In genomic region chr6:37491830-37492208, GRCh38 we compare ENCODE assay signal across 22 cellular contexts. TPM values are rescaled to one million over a fixed set of nuclear protein-coding genes. Genes with fewer than 3 reads are reported as not detected.
DNase-seq lines count a peak whose midpoint lies in the region; ATAC-seq and TF ChIP-seq lines count a peak whose summit lies in the region.
"Had no signal": no experiment of that assay in that cellular context is flagged by ENCODE, and none has a peak within 500 bp of the region (broad histone marks: within the 10 kb centered on the region; RNA-seq: fewer than 3 reads in every experiment).

No MANE protein-coding gene starts in this region.

- POLR2A ChIA-PET in CD8-positive, alpha-beta T cell (lab: Charles Lee) = interaction anchor here (1.3 to 5.0 kb wide), 4 partner anchors 10 to 55 kb away, joined by 4 to 29 read pairs (median 6); no protein-coding TSS in a partner anchor
- POLR2A ChIA-PET in activated CD4-positive, alpha-beta memory T cell treated with anti-CD3 and anti-CD28 coated beads, Interleukin-2, amount 10 ng/mL, durations not matched to agents 7 days and 5 days (lab: Charles Lee) = interaction anchor here (0.7 to 3.3 kb wide), 8 partner anchors 8 to 70 kb away, joined by 3 to 29 read pairs (median 4); partner anchors contain the start of gene CCDC167

- CTCF ChIA-PET in CD8-positive, alpha-beta T cell (lab: Charles Lee) = interaction anchor here (0.9 to 4.5 kb wide), 9 partner anchors 10 to 200 kb away, joined by 3 to 39 read pairs (median 4); partner anchors contain the start of gene CCDC167
- CTCF ChIA-PET in activated CD4-positive, alpha-beta memory T cell treated with anti-CD3 and anti-CD28 coated beads, Interleukin-2, amount 10 ng/mL, durations not matched to agents 7 days and 5 days (lab: Charles Lee) = interaction anchor here (0.5 to 2.9 kb wide), 5 partner anchors 10 to 196 kb away, joined by 3 to 16 read pairs (median 4); no protein-coding TSS in a partner anchor

- H3K4me1 ChIP-seq in BLaER1 (peaks cover 61% of the 10 kb centered on the region), lower lobe of right lung (no peaks in the 10 kb centered on the region), prostate gland (replicated peaks) (no peaks in the 10 kb centered on the region)
- peaks cover 37% of the 10 kb centered on the region for H3K4me1 ChIP-seq in CD8-positive, alpha-beta T cell (ENCODE audit: insufficient read depth, low read length)

- H3K36me3 ChIP-seq in BLaER1 (peaks cover 45% of the 10 kb centered on the region), lower lobe of right lung (peaks cover 7% of the 10 kb centered on the region), prostate gland (no peaks in the 10 kb centered on the region)
- no peaks in the 10 kb centered on the region for H3K36me3 ChIP-seq in CD8-positive, alpha-beta T cell (ENCODE audit: insufficient read depth, low read length)
- H3K36me3 ChIP-seq: esophagus squamous epithelium, upper lobe of left lung had no signal

- peaks cover 6% of the 10 kb centered on the region for H3K36me3 Mint-ChIP-seq in CD8-positive, alpha-beta T cell
- peaks cover 19% of the 10 kb centered on the region for H3K36me3 Mint-ChIP-seq in activated CD4-positive, alpha-beta memory T cell treated with anti-CD3 and anti-CD28 coated beads, Interleukin-2, amount 10 ng/mL, durations not matched to agents 7 days and 5 days (ENCODE audit: low read depth)
- peaks cover 3% of the 10 kb centered on the region for H3K36me3 Mint-ChIP-seq in osteocyte (ENCODE audit: unreplicated experiment)

- H3K4me2 ChIP-seq in BLaER1 = peak overlapping the region; percentile 70

- H3K9me3 ChIP-seq in BLaER1 (no peaks in the 10 kb centered on the region), lower lobe of right lung (no peaks in the 10 kb centered on the region), prostate gland (no peaks in the 10 kb centered on the region)
- no peaks in the 10 kb centered on the region for H3K9me3 ChIP-seq in CD8-positive, alpha-beta T cell (ENCODE audit: low read length)
- H3K9me3 ChIP-seq: esophagus squamous epithelium, upper lobe of left lung had no signal

- no peak for ATAC-seq in CD8-positive, alpha-beta T cell
- ATAC-seq in lower lobe of right lung (no peak), GM21619 (IDR thresholded peaks at IDR 0.05; ENCODE audit: unreplicated experiment) (no peak)
- ATAC-seq: stimulated activated naive CD8-positive, alpha-beta T cell treated with anti-CD3 and anti-CD28 coated beads, Interleukin-15, Interleukin-2, amounts not matched to agents 100 U/mL and 50 U/mL, for 24 hours had no signal

- no peaks in the 10 kb centered on the region for H3K27me3 Mint-ChIP-seq in CD8-positive, alpha-beta T cell (ENCODE audit: low read depth)
- no peaks in the 10 kb centered on the region for H3K27me3 Mint-ChIP-seq in activated CD4-positive, alpha-beta memory T cell treated with anti-CD3 and anti-CD28 coated beads, Interleukin-2, amount 10 ng/mL, durations not matched to agents 7 days and 5 days
- no peaks in the 10 kb centered on the region for H3K27me3 Mint-ChIP-seq in osteocyte (ENCODE audit: unreplicated experiment)
- H3K27me3 Mint-ChIP-seq: activated naive CD4-positive, alpha-beta T cell treated with anti-CD3 and anti-CD28 coated beads, Interleukin-2, amount 10 ng/mL, durations not matched to agents 7 days and 5 days; progenitor cell of endocrine pancreas had no signal

- no peak overlapping the region for H3K4me3 Mint-ChIP-seq in CD8-positive, alpha-beta T cell
- H3K4me3 Mint-ChIP-seq in activated CD4-positive, alpha-beta memory T cell treated with anti-CD3 and anti-CD28 coated beads, Interleukin-2, amount 10 ng/mL, durations not matched to agents 7 days and 5 days = no peak overlapping the region
- no peak overlapping the region for H3K4me3 Mint-ChIP-seq in osteocyte (ENCODE audit: unreplicated experiment)
- H3K4me3 Mint-ChIP-seq: activated naive CD4-positive, alpha-beta T cell treated with anti-CD3 and anti-CD28 coated beads, Interleukin-2, amount 10 ng/mL, durations not matched to agents 7 days and 5 days had no signal

- no peaks in the 10 kb centered on the region for H3K27me3 ChIP-seq in BLaER1
- H3K27me3 ChIP-seq in CD8-positive, alpha-beta T cell (ENCODE audit: insufficient read depth, low read length) = no peaks in the 10 kb centered on the region
- no peaks in the 10 kb centered on the region for H3K27me3 ChIP-seq in lower lobe of right lung (ENCODE audit: low read depth)
- no peaks in the 10 kb centered on the region for H3K27me3 ChIP-seq in prostate gland (replicated peaks; ENCODE audit: insufficient read depth)
- H3K27me3 ChIP-seq: esophagus squamous epithelium, upper lobe of left lung had no signal

- intact Hi-C loops in CD8-positive, alpha-beta T cell (cut with DNase I, micrococcal nuclease) = no loop called here
- intact Hi-C loops in lower lobe of right lung (cut with DNase I) = no loop called here
- intact Hi-C loops in prostate gland (cut with DNase I) = no loop called here

- DNase-seq in CD8-positive, alpha-beta T cell = no peak
- DNase-seq in activated CD4-positive, alpha-beta memory T cell treated with anti-CD3 and anti-CD28 coated beads, Interleukin-2, amount 10 ng/mL, durations not matched to agents 7 days and 5 days = no peak
- peak; percentile 23 for DNase-seq in lower lobe of right lung
- DNase-seq in osteocyte (ENCODE audit: extremely low spot score, unreplicated experiment) = no peak
- no peak for DNase-seq in prostate gland (ENCODE audit: low spot score)
- no peak for DNase-seq in NCI-H226
- DNase-seq: activated CD4-positive, CD25-positive, alpha-beta regulatory T cell treated with anti-CD3 and anti-CD28 coated beads, Interleukin-2, amount 50 U/mL, for 72 hours; activated CD8-positive, alpha-beta memory T cell treated with anti-CD3 and anti-CD28 coated beads, Interleukin-2, amount 50 U/mL, for 48 hours; activated naive CD4-positive, alpha-beta T cell treated with anti-CD3 and anti-CD28 coated beads, Interleukin-2, amount 10 ng/mL, durations not matched to agents 7 days and 5 days; effector CD4-positive, alpha-beta T cell; esophagus squamous epithelium; Kasumi-1; NCI-H2029; stimulated activated CD4-positive, alpha-beta T cell treated with anti-CD3 and anti-CD28 coated beads, Interleukin-2, amount 100 ng/mL, for 24 hours; stimulated activated naive CD8-positive, alpha-beta T cell treated with anti-CD3 and anti-CD28 coated beads, Interleukin-15, Interleukin-2, amounts not matched to agents 100 U/mL and 50 U/mL, for 24 hours; upper lobe of left lung had no signal

- WGBS in prostate gland = 91% methylated on average over 5 of the region's 5 CpGs

- TF ChIP-seq POLR2A in prostate gland (IDR thresholded peaks at IDR 0.05) = no peak

- H3K9ac ChIP-seq in BLaER1 = no peak overlapping the region

- TF ChIP-seq CTCF in CD8-positive, alpha-beta T cell (IDR thresholded peaks at IDR 0.05) = no peak
- no peak for TF ChIP-seq CTCF in lower lobe of right lung (IDR thresholded peaks at IDR 0.05)
- no peak for TF ChIP-seq CTCF in osteocyte (IDR thresholded peaks at IDR 0.05)
- no peak for TF ChIP-seq CTCF in prostate gland (IDR thresholded peaks at IDR 0.05)

- peaks cover 70% of the 10 kb centered on the region for H4K20me1 ChIP-seq in BLaER1

- H3K4me3 ChIP-seq in BLaER1 (no peak overlapping the region), lower lobe of right lung (no peak overlapping the region), prostate gland (no peak overlapping the region)
- H3K4me3 ChIP-seq in CD8-positive, alpha-beta T cell (ENCODE audit: low read depth, low read length) = no peak overlapping the region
- H3K4me3 ChIP-seq: esophagus squamous epithelium, SK-N-MC, skin epidermis, upper lobe of left lung had no signal

- H3K27ac ChIP-seq in BLaER1 = no peak overlapping the region
- H3K27ac ChIP-seq in CD8-positive, alpha-beta T cell (ENCODE audit: low read depth, low read length) = no peak overlapping the region
- H3K27ac ChIP-seq in lower lobe of right lung = no peak overlapping the region
- no peak overlapping the region for H3K27ac ChIP-seq in prostate gland
- H3K27ac ChIP-seq: SK-N-MC, upper lobe of left lung had no signal

- H3K4me1 Mint-ChIP-seq in CD8-positive, alpha-beta T cell (ENCODE audit: low read depth) = peaks cover 49% of the 10 kb centered on the region
- peaks cover 78% of the 10 kb centered on the region for H3K4me1 Mint-ChIP-seq in activated CD4-positive, alpha-beta memory T cell treated with anti-CD3 and anti-CD28 coated beads, Interleukin-2, amount 10 ng/mL, durations not matched to agents 7 days and 5 days
- peaks cover 18% of the 10 kb centered on the region for H3K4me1 Mint-ChIP-seq in osteocyte (ENCODE audit: unreplicated experiment)

- no peaks in the 10 kb centered on the region for H3K9me3 Mint-ChIP-seq in CD8-positive, alpha-beta T cell
- no peaks in the 10 kb centered on the region for H3K9me3 Mint-ChIP-seq in activated CD4-positive, alpha-beta memory T cell treated with anti-CD3 and anti-CD28 coated beads, Interleukin-2, amount 10 ng/mL, durations not matched to agents 7 days and 5 days
- no peaks in the 10 kb centered on the region for H3K9me3 Mint-ChIP-seq in osteocyte (ENCODE audit: unreplicated experiment)
- H3K9me3 Mint-ChIP-seq: activated naive CD4-positive, alpha-beta T cell treated with anti-CD3 and anti-CD28 coated beads, Interleukin-2, amount 10 ng/mL, durations not matched to agents 7 days and 5 days; H9 had no signal

- H3K27ac Mint-ChIP-seq in CD8-positive, alpha-beta T cell = peak overlapping the region; percentile 55
- peak overlapping the region; percentile 56 for H3K27ac Mint-ChIP-seq in activated CD4-positive, alpha-beta memory T cell treated with anti-CD3 and anti-CD28 coated beads, Interleukin-2, amount 10 ng/mL, durations not matched to agents 7 days and 5 days
- no peak overlapping the region for H3K27ac Mint-ChIP-seq in osteocyte (ENCODE audit: unreplicated experiment)
- H3K27ac Mint-ChIP-seq: activated naive CD4-positive, alpha-beta T cell treated with anti-CD3 and anti-CD28 coated beads, Interleukin-2, amount 10 ng/mL, durations not matched to agents 7 days and 5 days; progenitor cell of endocrine pancreas had no signal

RNA-seq across cellular contexts. Expression of gene CCDC167, which starts 7.9 kb away (rescaled TPM):
- total RNA-seq in CD8-positive, alpha-beta T cell = 1 to 10 TPM; 5.4 to 6.2 TPM
- total RNA-seq in activated CD4-positive, alpha-beta memory T cell treated with anti-CD3 and anti-CD28 coated beads, Interleukin-2, amount 10 ng/mL, durations not matched to agents 7 days and 5 days = 10 to 100 TPM; 52.2 to 55.0 TPM
- total RNA-seq in lower lobe of right lung = 12.7 TPM
- total RNA-seq in osteocyte = 22.7 and 23.0 TPM in 2 replicates
- total RNA-seq in prostate gland = 10 to 100 TPM; 46.9 to 54.6 TPM

RNA-seq across cellular contexts. Expression of gene CMTR1, which starts 58.8 kb away (rescaled TPM):
- total RNA-seq in CD8-positive, alpha-beta T cell = 10 to 100 TPM; 74.8 to 79.5 TPM
- 10 to 100 TPM; 97.7 to 99.7 TPM for total RNA-seq in activated CD4-positive, alpha-beta memory T cell treated with anti-CD3 and anti-CD28 coated beads, Interleukin-2, amount 10 ng/mL, durations not matched to agents 7 days and 5 days
- total RNA-seq in lower lobe of right lung (42.9 TPM), osteocyte (44.5 and 45.4 TPM in 2 replicates), prostate gland (100 to 1,000 TPM in 1 of 2 donors, 10 to 100 TPM in 1; 28.1 to 147 TPM)
